1 cellular context compared by ENCODE assay signal in genomic region chr15:62758952-62759349, GRCh38.
TF ChIP-seq lines count a peak whose summit lies in the region.

No MANE protein-coding gene starts in this region.

TF ChIP-seq in WTC11, 78 proteins besides CTCF, POLR2A, EP300 and RAD21 (continued from another document):
- TF ChIP-seq ARID4B (CRISPR knock-in tag; IDR thresholded peaks at IDR 0.05; ENCODE audit: borderline replicate concordance) (no peak), FOXP1 (CRISPR knock-in tag; IDR thresholded peaks at IDR 0.05; ENCODE audit: borderline replicate concordance) (no peak), NR1H2 (CRISPR knock-in tag; IDR thresholded peaks at IDR 0.05) (no peak), MXD4 (CRISPR knock-in tag; IDR thresholded peaks at IDR 0.05; ENCODE audit: borderline replicate concordance) (no peak), ZNF121 (CRISPR knock-in tag; IDR thresholded peaks at IDR 0.05) (no peak)
TF ChIP-seq in WTC11: peak in this region for 0.
